In genomic region chr6:137904822-137905617, GRCh38 we compare ENCODE assay signal across 1 cellular context.
A peak's percentile ranks its signal among the peaks of the same experiment; 100 is the strongest.
TF ChIP-seq lines count a peak whose summit lies in the region.

No MANE protein-coding gene starts in this region.

TF ChIP-seq in GM12878, 131 proteins besides CTCF, POLR2A, EP300 and RAD21 (continued from another document):
- TF ChIP-seq, protein P1, sequence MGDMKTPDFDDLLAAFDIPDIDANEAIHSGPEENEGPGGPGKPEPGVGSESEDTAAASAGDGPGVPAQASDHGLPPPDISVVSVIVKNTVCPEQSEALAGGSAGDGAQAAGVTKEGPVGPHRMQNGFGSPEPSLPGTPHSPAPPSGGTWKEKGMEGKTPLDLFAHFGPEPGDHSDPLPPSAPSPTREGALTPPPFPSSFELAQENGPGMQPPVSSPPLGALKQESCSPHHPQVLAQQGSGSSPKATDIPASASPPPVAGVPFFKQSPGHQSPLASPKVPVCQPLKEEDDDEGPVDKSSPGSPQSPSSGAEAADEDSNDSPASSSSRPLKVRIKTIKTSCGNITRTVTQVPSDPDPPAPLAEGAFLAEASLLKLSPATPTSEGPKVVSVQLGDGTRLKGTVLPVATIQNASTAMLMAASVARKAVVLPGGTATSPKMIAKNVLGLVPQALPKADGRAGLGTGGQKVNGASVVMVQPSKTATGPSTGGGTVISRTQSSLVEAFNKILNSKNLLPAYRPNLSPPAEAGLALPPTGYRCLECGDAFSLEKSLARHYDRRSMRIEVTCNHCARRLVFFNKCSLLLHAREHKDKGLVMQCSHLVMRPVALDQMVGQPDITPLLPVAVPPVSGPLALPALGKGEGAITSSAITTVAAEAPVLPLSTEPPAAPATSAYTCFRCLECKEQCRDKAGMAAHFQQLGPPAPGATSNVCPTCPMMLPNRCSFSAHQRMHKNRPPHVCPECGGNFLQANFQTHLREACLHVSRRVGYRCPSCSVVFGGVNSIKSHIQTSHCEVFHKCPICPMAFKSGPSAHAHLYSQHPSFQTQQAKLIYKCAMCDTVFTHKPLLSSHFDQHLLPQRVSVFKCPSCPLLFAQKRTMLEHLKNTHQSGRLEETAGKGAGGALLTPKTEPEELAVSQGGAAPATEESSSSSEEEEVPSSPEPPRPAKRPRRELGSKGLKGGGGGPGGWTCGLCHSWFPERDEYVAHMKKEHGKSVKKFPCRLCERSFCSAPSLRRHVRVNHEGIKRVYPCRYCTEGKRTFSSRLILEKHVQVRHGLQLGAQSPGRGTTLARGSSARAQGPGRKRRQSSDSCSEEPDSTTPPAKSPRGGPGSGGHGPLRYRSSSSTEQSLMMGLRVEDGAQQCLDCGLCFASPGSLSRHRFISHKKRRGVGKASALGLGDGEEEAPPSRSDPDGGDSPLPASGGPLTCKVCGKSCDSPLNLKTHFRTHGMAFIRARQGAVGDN (IDR thresholded peaks at IDR 0.05) = peak; percentile 13; the same call in 1 of the 2 replicates
- TF ChIP-seq RUNX3 (IDR thresholded peaks at IDR 0.05; ENCODE audit: low read length) (peak; percentile 29; the same call in 1 of the 2 replicates), TCF7 (IDR thresholded peaks at IDR 0.05; ENCODE audit: borderline replicate concordance) (no peak), GABPA (IDR thresholded peaks at IDR 0.05; ENCODE audit: low read depth) (peak; percentile 12; the same call in 1 of the 2 replicates), IKZF2 (IDR thresholded peaks at IDR 0.05) (no peak; a peak in 1 of 4 replicates), POU2F2 (IDR thresholded peaks at IDR 0.05; ENCODE audit: borderline replicate concordance, low read depth, low read length) (0 out of 3 replicates have a peak, but pooled peaks have one; percentile 12), JUNB (IDR thresholded peaks at IDR 0.05) (peak; percentile 74), CREB1 (IDR thresholded peaks at IDR 0.05; ENCODE audit: low read depth) (0 out of 2 replicates have a peak, but pooled peaks have one; percentile 6), EGR1 (IDR thresholded peaks at IDR 0.05; ENCODE audit: borderline replicate concordance in 1 of 2, low read depth in 2 of 2, low read length in 2 of 2) (peak in 1 of 2 experiments; percentile 30; a peak in 1 of 3 replicates), LARP7 (IDR thresholded peaks at IDR 0.05) (no peak), MTA2 (IDR thresholded peaks at IDR 0.05; ENCODE audit: low read depth) (peak; percentile 28; the same call in 1 of the 2 replicates), CBX3 (IDR thresholded peaks at IDR 0.05; ENCODE audit: borderline replicate concordance, low read depth) (no peak), CHD4 (IDR thresholded peaks at IDR 0.05) (no peak)
